ENCODE assay signal across 29 cellular contexts in the genomic region with DNA sequence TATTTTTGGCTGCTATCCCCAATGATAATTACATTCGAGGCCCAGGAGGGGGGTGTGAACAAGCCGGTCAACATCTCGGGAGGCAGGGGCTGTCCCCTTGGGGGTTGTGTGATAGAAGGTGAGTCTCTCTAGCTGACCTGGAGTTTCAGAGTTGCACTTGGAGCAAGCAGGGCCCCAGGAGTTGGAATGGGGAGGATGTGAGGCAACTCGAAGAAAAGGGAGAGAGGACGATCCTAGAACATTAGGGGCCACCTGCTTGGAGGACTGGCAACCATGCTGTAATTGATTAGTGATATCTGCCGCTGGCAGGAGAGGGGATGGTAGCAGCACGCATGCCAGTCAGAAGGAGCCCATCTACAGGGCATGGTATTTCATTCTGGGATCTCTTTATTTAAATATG.
A peak's percentile ranks its signal among the peaks of the same experiment; 100 is the strongest.
DNase-seq lines count a peak whose midpoint lies in the region; ATAC-seq, FAIRE-seq and TF ChIP-seq lines count a peak whose summit lies in the region.
"Had no signal": no experiment of that assay in that cellular context is flagged by ENCODE, and none has a peak within 500 bp of the region (broad histone marks: within the 10 kb centered on the region; RNA-seq: fewer than 3 reads in every experiment).

No MANE protein-coding gene starts in this region.

- no peaks in the 10 kb centered on the region for H3K9me3 ChIP-seq in A549
- H3K9me3 ChIP-seq: prostate gland, transverse colon had no signal

- H3K27ac ChIP-seq in A549 (peak overlapping the region; percentile 62 to 80; a peak in 5 of 6 replicates), HL-60 (replicated peaks) (peak overlapping the region; percentile 65; the same call in 1 of the 2 replicates)
- H3K27ac ChIP-seq: transverse colon had no signal

- POLR2A ChIA-PET in A549 (lab: Yijun Ruan, JAX) = no interaction called here

- DNase-seq in A549 (ENCODE audit: low read depth in 1 of 2, low spot score in 1 of 2) (no peak), HL-60 (ENCODE audit: low read depth in 1 of 2, low spot score in 1 of 2) (no peak), osteocyte (ENCODE audit: extremely low spot score, unreplicated experiment) (no peak), SW 1271 (lab: John Stamatoyannopoulos, UW) (no peak), left ventricle myocardium superior (no peak)
- DNase-seq: activated CD4-positive, alpha-beta T cell treated with anti-CD3 and anti-CD28 coated beads for 36 hours; CD8-positive, alpha-beta memory T cell; effector memory CD4-positive, alpha-beta T cell; hippocampal formation; midbrain; naive B cell; NCI-H1436 treated with DMSO at 0.1 percent for 48 hours; NCI-H345; nucleus accumbens; SHP77; stimulated activated CD4-positive, alpha-beta T cell treated with anti-CD3 and anti-CD28 coated beads, Interleukin-4, amount 100 ng/mL, for 24 hours; transverse colon had no signal

- TF ChIP-seq RAD21 in A549 (conservative IDR thresholded peaks at IDR 0.05 in 1 of 2, IDR thresholded peaks at IDR 0.05 in 1 of 2) = no peak

- H3K27ac Mint-ChIP-seq in dendritic cell treated with granulocyte-macrophage colony-stimulating factor and Interleukin-4, amounts not matched to agents 40 ng/mL and 50 ng/mL, for 4 days = peak overlapping the region; percentile 69
- peak overlapping the region; percentile 85 for H3K27ac Mint-ChIP-seq in osteocyte (ENCODE audit: unreplicated experiment)
- H3K27ac Mint-ChIP-seq: activated CD4-positive, alpha-beta T cell treated with anti-CD3 and anti-CD28 coated beads for 36 hours; activated T-helper 17 cell treated with anti-CD3 and anti-CD28 coated beads, Interleukin-2, amount 50 U/mL, for 72 hours; B cell had no signal

- ATAC-seq in A549 = no peak
- no peak for ATAC-seq in HG03108 (IDR thresholded peaks at IDR 0.05; ENCODE audit: unreplicated experiment)
- ATAC-seq in HG02798 (IDR thresholded peaks at IDR 0.05; ENCODE audit: poor library complexity, unreplicated experiment) = no peak
- no peak for ATAC-seq in left ventricle myocardium superior
- ATAC-seq: activated CD4-positive, alpha-beta T cell treated with anti-CD3 and anti-CD28 coated beads for 36 hours; activated T-helper 17 cell treated with anti-CD3 and anti-CD28 coated beads, Interleukin-2, amount 50 U/mL, for 72 hours; GM12878; sciatic nerve had no signal

- H3K9me3 Mint-ChIP-seq in dendritic cell treated with granulocyte-macrophage colony-stimulating factor and Interleukin-4, amounts not matched to agents 40 ng/mL and 50 ng/mL, for 4 days = no peaks in the 10 kb centered on the region
- H3K9me3 Mint-ChIP-seq in osteocyte (ENCODE audit: unreplicated experiment) = peaks cover 10% of the 10 kb centered on the region
- H3K9me3 Mint-ChIP-seq: activated naive CD4-positive, alpha-beta T cell treated with anti-CD3 and anti-CD28 coated beads, Interleukin-2, amount 50 U/mL, for 24 hours; activated T-helper 17 cell treated with anti-CD3 and anti-CD28 coated beads, Interleukin-2, amount 50 U/mL, for 72 hours had no signal

- H3K4me3 ChIP-seq in A549 = no peak overlapping the region
- H3K4me3 ChIP-seq in HL-60 (replicated peaks; ENCODE audit: insufficient read depth, low read length) = no peak overlapping the region
- H3K4me3 ChIP-seq: GM12878, prostate gland, transverse colon had no signal

- TF ChIP-seq CTCF in A549 (IDR thresholded peaks at IDR 0.05) = no peak
- TF ChIP-seq CTCF in HL-60 (IDR thresholded peaks at IDR 0.05; ENCODE audit: insufficient read depth, low read length) = no peak
- no peak for TF ChIP-seq CTCF in osteocyte (IDR thresholded peaks at IDR 0.05)

- intact Hi-C loops in dendritic cell treated with granulocyte-macrophage colony-stimulating factor and Interleukin-4, amounts not matched to agents 40 ng/mL and 50 ng/mL, for 4 days (cut with micrococcal nuclease) = no loop called here
- intact Hi-C loops in left ventricle myocardium superior (cut with micrococcal nuclease) = loop anchor here (5.0 kb wide), 1 partner anchor 184 kb away; no protein-coding TSS in a partner anchor

- H3K27me3 Mint-ChIP-seq in dendritic cell treated with granulocyte-macrophage colony-stimulating factor and Interleukin-4, amounts not matched to agents 40 ng/mL and 50 ng/mL, for 4 days = no peaks in the 10 kb centered on the region
- no peaks in the 10 kb centered on the region for H3K27me3 Mint-ChIP-seq in osteocyte (ENCODE audit: unreplicated experiment)
- H3K27me3 Mint-ChIP-seq: activated T-helper 17 cell treated with anti-CD3 and anti-CD28 coated beads, Interleukin-2, amount 50 U/mL, for 72 hours; B cell; naive B cell had no signal

- no peak for TF ChIP-seq EP300 in A549 (IDR thresholded peaks at IDR 0.05)

- no peaks in the 10 kb centered on the region for H3K27me3 ChIP-seq in HL-60 (ENCODE audit: insufficient read depth, poor library complexity, severe bottlenecking)
- H3K27me3 ChIP-seq: transverse colon had no signal

- no peak overlapping the region for H3K4me3 Mint-ChIP-seq in dendritic cell treated with granulocyte-macrophage colony-stimulating factor and Interleukin-4, amounts not matched to agents 40 ng/mL and 50 ng/mL, for 4 days
- no peak overlapping the region for H3K4me3 Mint-ChIP-seq in osteocyte (ENCODE audit: unreplicated experiment)
- H3K4me3 Mint-ChIP-seq: activated CD4-positive, alpha-beta T cell treated with anti-CD3 and anti-CD28 coated beads for 36 hours; activated naive CD4-positive, alpha-beta T cell treated with anti-CD3 and anti-CD28 coated beads, Interleukin-2, amount 50 U/mL, for 24 hours; activated T-helper 17 cell treated with anti-CD3 and anti-CD28 coated beads, Interleukin-2, amount 50 U/mL, for 72 hours; B cell; CD8-positive, alpha-beta memory T cell; naive B cell had no signal

- H3K4me1 ChIP-seq in A549 = peaks cover 33% of the 10 kb centered on the region

- TF ChIP-seq POLR2A in A549 (IDR thresholded peaks at IDR 0.05; ENCODE audit: low read length) = no peak

- peaks cover 14% of the 10 kb centered on the region for H3K36me3 Mint-ChIP-seq in dendritic cell treated with granulocyte-macrophage colony-stimulating factor and Interleukin-4, amounts not matched to agents 40 ng/mL and 50 ng/mL, for 4 days (ENCODE audit: low read depth)
- H3K36me3 Mint-ChIP-seq in osteocyte (ENCODE audit: unreplicated experiment) = peaks cover 13% of the 10 kb centered on the region

- WGBS in A549 (ENCODE audit: missing lambda C conversion rate) = 77% methylated on average over 7 of the region's 7 CpGs

- peaks cover 28% of the 10 kb centered on the region for H3K4me1 Mint-ChIP-seq in dendritic cell treated with granulocyte-macrophage colony-stimulating factor and Interleukin-4, amounts not matched to agents 40 ng/mL and 50 ng/mL, for 4 days (ENCODE audit: low read depth)
- H3K4me1 Mint-ChIP-seq in osteocyte (ENCODE audit: unreplicated experiment) = peaks cover 2% of the 10 kb centered on the region
- H3K4me1 Mint-ChIP-seq: activated CD4-positive, alpha-beta T cell treated with anti-CD3 and anti-CD28 coated beads for 36 hours; activated naive CD4-positive, alpha-beta T cell treated with anti-CD3 and anti-CD28 coated beads, Interleukin-2, amount 50 U/mL, for 24 hours; activated T-helper 17 cell treated with anti-CD3 and anti-CD28 coated beads, Interleukin-2, amount 50 U/mL, for 72 hours; B cell; CD8-positive, alpha-beta memory T cell had no signal

- H3K4me2 ChIP-seq in A549 = peak overlapping the region; percentile 43; the same call in 2 of the 3 replicates

- FAIRE-seq in A549 (lab: Jason Lieb, UNC) = no peak
- FAIRE-seq: A204.1, bronchial epithelial cell, colon, GM12878 had no signal

- CTCF ChIA-PET in A549 (lab: Yijun Ruan, JAX) = interaction anchor here (1.3 to 2.2 kb wide), 3 partner anchors 40 to 185 kb away, joined by 3 to 7 read pairs (median 6); no protein-coding TSS in a partner anchor

TF ChIP-seq in A549, 52 proteins besides CTCF, POLR2A, EP300 and RAD21 (continues in another document):
- TF ChIP-seq JUNB (IDR thresholded peaks at IDR 0.05) (no peak), TFCP2L1 (CRISPR knock-in tag; IDR thresholded peaks at IDR 0.05) (no peak), USF2 (IDR thresholded peaks at IDR 0.05) (no peak), NPAS2 (CRISPR knock-in tag; IDR thresholded peaks at IDR 0.05; ENCODE audit: borderline replicate concordance) (no peak), NR3C1 (IDR thresholded peaks at IDR 0.05) (no peak), POLR2AphosphoS2 (conservative IDR thresholded peaks at IDR 0.05; ENCODE audit: low read length) (no peak), RNF2 (IDR thresholded peaks at IDR 0.05; ENCODE audit: borderline replicate concordance, low read depth) (no peak), SREBF2 (IDR thresholded peaks at IDR 0.05) (no peak), MYC (IDR thresholded peaks at IDR 0.05; ENCODE audit: borderline replicate concordance, low read length) (no peak), CHD2 (IDR thresholded peaks at IDR 0.05; ENCODE audit: low read length, partially characterized antibody) (no peak), ZFP36 (IDR thresholded peaks at IDR 0.05; ENCODE audit: borderline replicate concordance, partially characterized antibody) (no peak)
- TF ChIP-seq, protein P1, sequence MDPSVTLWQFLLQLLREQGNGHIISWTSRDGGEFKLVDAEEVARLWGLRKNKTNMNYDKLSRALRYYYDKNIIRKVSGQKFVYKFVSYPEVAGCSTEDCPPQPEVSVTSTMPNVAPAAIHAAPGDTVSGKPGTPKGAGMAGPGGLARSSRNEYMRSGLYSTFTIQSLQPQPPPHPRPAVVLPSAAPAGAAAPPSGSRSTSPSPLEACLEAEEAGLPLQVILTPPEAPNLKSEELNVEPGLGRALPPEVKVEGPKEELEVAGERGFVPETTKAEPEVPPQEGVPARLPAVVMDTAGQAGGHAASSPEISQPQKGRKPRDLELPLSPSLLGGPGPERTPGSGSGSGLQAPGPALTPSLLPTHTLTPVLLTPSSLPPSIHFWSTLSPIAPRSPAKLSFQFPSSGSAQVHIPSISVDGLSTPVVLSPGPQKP (IDR thresholded peaks at IDR 0.05; ENCODE audit: low read depth, low read length) = no peak
- TF ChIP-seq, protein P2, sequence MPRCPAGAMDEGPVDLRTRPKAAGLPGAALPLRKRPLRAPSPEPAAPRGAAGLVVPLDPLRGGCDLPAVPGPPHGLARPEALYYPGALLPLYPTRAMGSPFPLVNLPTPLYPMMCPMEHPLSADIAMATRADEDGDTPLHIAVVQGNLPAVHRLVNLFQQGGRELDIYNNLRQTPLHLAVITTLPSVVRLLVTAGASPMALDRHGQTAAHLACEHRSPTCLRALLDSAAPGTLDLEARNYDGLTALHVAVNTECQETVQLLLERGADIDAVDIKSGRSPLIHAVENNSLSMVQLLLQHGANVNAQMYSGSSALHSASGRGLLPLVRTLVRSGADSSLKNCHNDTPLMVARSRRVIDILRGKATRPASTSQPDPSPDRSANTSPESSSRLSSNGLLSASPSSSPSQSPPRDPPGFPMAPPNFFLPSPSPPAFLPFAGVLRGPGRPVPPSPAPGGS (IDR thresholded peaks at IDR 0.05) = no peak
